Comparison of ENCODE assay signal across 10 cellular contexts in the genomic region with DNA sequence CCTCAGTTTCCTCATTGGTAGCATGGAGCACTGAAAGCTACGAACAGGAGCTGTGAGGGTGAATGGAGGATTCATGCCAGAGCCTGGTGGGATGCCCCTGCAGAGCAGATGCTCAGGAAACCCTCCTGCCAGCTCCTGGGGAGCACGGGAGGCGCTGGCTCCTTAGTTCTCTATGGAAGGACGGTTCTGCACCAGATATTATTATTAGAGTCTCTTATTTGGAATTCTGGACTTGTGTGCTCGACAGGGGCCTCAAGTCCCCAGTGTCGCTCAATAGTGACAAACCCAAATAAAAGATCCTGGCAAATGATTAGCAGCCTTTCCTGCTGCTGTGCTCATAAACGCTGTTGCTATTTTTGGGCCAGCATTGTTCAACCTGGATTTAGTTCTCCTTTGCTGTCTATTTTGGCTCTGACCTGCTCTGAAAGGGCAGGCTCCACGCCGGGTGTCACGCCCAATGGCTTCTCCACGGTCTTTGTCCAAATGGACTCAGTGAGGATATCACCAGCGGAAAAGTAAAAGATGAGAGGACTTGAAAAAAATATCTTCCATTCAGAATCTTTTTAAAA. TPM values are rescaled to one million over a fixed set of nuclear protein-coding genes. Genes with fewer than 3 reads are reported as not detected.
DNase-seq lines count a peak whose midpoint lies in the region; ATAC-seq, FAIRE-seq and TF ChIP-seq lines count a peak whose summit lies in the region.
"Had no signal": no experiment of that assay in that cellular context is flagged by ENCODE, and none has a peak within 500 bp of the region (broad histone marks: within the 10 kb centered on the region; RNA-seq: fewer than 3 reads in every experiment).

No MANE protein-coding gene starts in this region.

- H3K9ac ChIP-seq in astrocyte (ENCODE audit: low read length) (peak overlapping the region; percentile 81), HepG2 (ENCODE audit: insufficient read depth, low read depth, low read length) (no peak overlapping the region; the same call in 1 of the 2 replicates)

- POLR2A ChIA-PET in HepG2 (lab: Yijun Ruan, JAX) = interaction anchor here (1.5 to 7.9 kb wide), 2 partner anchors 20 to 23 kb away, joined by 4 to 217 read pairs; a partner anchor contains a TSS

- no peak for TF ChIP-seq EP300 in HepG2 (IDR thresholded peaks at IDR 0.05; ENCODE audit: low read depth in 2 of 2, low read length in 2 of 2)
- no peak for TF ChIP-seq EP300 in HepG2 (CRISPR knock-in tag; IDR thresholded peaks at IDR 0.05; ENCODE audit: borderline replicate concordance)

- peak overlapping the region; percentile 96 for H3K27ac ChIP-seq in astrocyte (ENCODE audit: low read depth, low read length)
- H3K27ac ChIP-seq in HepG2 (ENCODE audit: extremely low read length, insufficient read depth, low read length) = no peak overlapping the region
- H3K27ac ChIP-seq in tibial artery = peak overlapping the region; percentile 19 to 81

- no peak for ATAC-seq in HepG2
- ATAC-seq in HG03571 (IDR thresholded peaks at IDR 0.05; ENCODE audit: unreplicated experiment) = no peak

- no peak overlapping the region for H3K4me3 ChIP-seq in astrocyte (ENCODE audit: insufficient read depth, low read depth, low read length)
- H3K4me3 ChIP-seq in HepG2 (replicated peaks in 1 of 3; ENCODE audit: insufficient read depth in 1 of 3, low read depth in 2 of 3, low read length in 3 of 3) = no peak overlapping the region
- H3K4me3 ChIP-seq in tibial artery = no peak overlapping the region

- no TSS peak for BruUV-seq in HepG2 (replicated peaks; lab: Mats Ljungman, UMichigan)

- TF ChIP-seq RAD21 in HepG2 (CRISPR knock-in tag; IDR thresholded peaks at IDR 0.05) = no peak

- no peaks in the 10 kb centered on the region for H3K9me3 Mint-ChIP-seq in activated T-cell treated with anti-CD3 and anti-CD28 coated beads, Interleukin-2, amount 50 U/mL, for 24 hours
- H3K9me3 Mint-ChIP-seq in astrocyte (ENCODE audit: unreplicated experiment) = no peaks in the 10 kb centered on the region

- in situ Hi-C loops in HepG2 (cut with HindIII; ENCODE audit: extremely low pct_ligation_motif_present, low pct_unique_long_range_greater_than_20kb) = no loop called here

- intact Hi-C loops in HepG2 (cut with micrococcal nuclease; ENCODE audit: unreplicated experiment) = no loop called here
- intact Hi-C loops in tibial artery (cut with DNase I; ENCODE audit: low total_unique reads) = no loop called here

- H3K27me3 ChIP-seq in astrocyte (ENCODE audit: insufficient read depth, low read length) = no peaks in the 10 kb centered on the region
- H3K27me3 ChIP-seq in HepG2 (ENCODE audit: control insufficient read depth in 1 of 2, insufficient read depth in 2 of 2, low read length in 2 of 2) = no peaks in the 10 kb centered on the region
- H3K27me3 ChIP-seq in tibial artery = no peaks in the 10 kb centered on the region

- H3K79me2 ChIP-seq in astrocyte (ENCODE audit: insufficient read depth, low read length) (no peaks in the 10 kb centered on the region), HepG2 (ENCODE audit: insufficient read depth, low read length) (no peaks in the 10 kb centered on the region)

- H2AFZ ChIP-seq in astrocyte (ENCODE audit: low read depth, low read length) = no peak overlapping the region
- H2AFZ ChIP-seq in HepG2 (ENCODE audit: low read length) = no peak overlapping the region

- H3K4me1 ChIP-seq in astrocyte (ENCODE audit: insufficient read depth, low read length) (peaks cover 73% of the 10 kb centered on the region), HepG2 (ENCODE audit: insufficient read depth, low read length) (peaks cover 96% of the 10 kb centered on the region), tibial artery (peaks cover 0 to 69% (median 44%) of the 10 kb centered on the region in 4 donors)

- no peaks in the 10 kb centered on the region for H3K36me3 Mint-ChIP-seq in activated T-cell treated with anti-CD3 and anti-CD28 coated beads, Interleukin-2, amount 50 U/mL, for 24 hours (ENCODE audit: low read depth)
- no peaks in the 10 kb centered on the region for H3K36me3 Mint-ChIP-seq in astrocyte (ENCODE audit: low read depth, unreplicated experiment)

- peak overlapping the region; percentile 98 for H3K27ac Mint-ChIP-seq in activated T-cell treated with anti-CD3 and anti-CD28 coated beads, Interleukin-2, amount 50 U/mL, for 24 hours
- H3K27ac Mint-ChIP-seq in astrocyte (ENCODE audit: unreplicated experiment) = no peak overlapping the region

- CTCF ChIA-PET in HepG2 (lab: Yijun Ruan, JAX; ENCODE audit: low intra/inter-chr PET ratio, low total read pairs) = no interaction called here

- WGBS in HepG2 (ENCODE audit: low lambda C conversion rate) = 75% methylated on average over 12 of the region's 12 CpGs

- H3K4me3 Mint-ChIP-seq in activated T-cell treated with anti-CD3 and anti-CD28 coated beads, Interleukin-2, amount 50 U/mL, for 24 hours = peak overlapping the region; percentile 71
- no peak overlapping the region for H3K4me3 Mint-ChIP-seq in astrocyte (ENCODE audit: unreplicated experiment)

- H3K27me3 Mint-ChIP-seq in activated T-cell treated with anti-CD3 and anti-CD28 coated beads, Interleukin-2, amount 50 U/mL, for 24 hours = no peaks in the 10 kb centered on the region
- no peaks in the 10 kb centered on the region for H3K27me3 Mint-ChIP-seq in astrocyte (ENCODE audit: low read depth, unreplicated experiment)

- H3K4me2 ChIP-seq in astrocyte (ENCODE audit: low read length) (peak overlapping the region; percentile 69), HepG2 (ENCODE audit: low read depth, low read length) (peak overlapping the region; percentile 5; the same call in 1 of the 2 replicates)

- no peak for FAIRE-seq in astrocyte (lab: Jason Lieb, UNC)
- FAIRE-seq in HepG2 (lab: Jason Lieb, UNC) = no peak
- FAIRE-seq: HTR-8/SVneo had no signal

- TF ChIP-seq CTCF in astrocyte (IDR thresholded peaks at IDR 0.05; ENCODE audit: insufficient read depth, low read depth, low read length) = no peak
- no peak for TF ChIP-seq CTCF in HepG2 (CRISPR knock-in tag; IDR thresholded peaks at IDR 0.05)
- no peak for TF ChIP-seq CTCF in tibial artery (IDR thresholded peaks at IDR 0.05)

- no peak for DNase-seq in activated T-cell treated with anti-CD3 and anti-CD28 coated beads, Interleukin-2, amount 50 U/mL, for 24 hours
- no peak for DNase-seq in activated T-cell treated with anti-CD3 and anti-CD28 coated beads, Interleukin-2, amount 50 U/mL, for 48 hours
- DNase-seq in astrocyte (ENCODE audit: low read depth) = no peak
- DNase-seq in HepG2 (ENCODE audit: low spot score) = no peak
- DNase-seq in tibial artery = no peak
- DNase-seq in stimulated activated CD4-positive, alpha-beta T cell treated with anti-CD3 and anti-CD28 coated beads, Interleukin-12 subunit alpha, Interleukin-12 subunit beta, amount 100 ng/mL, for 4 hours = no peak
- no peak for DNase-seq in AG20443 (ENCODE audit: low spot score)
- DNase-seq: AML-193 had no signal

- peaks cover 3% of the 10 kb centered on the region for H3K4me1 Mint-ChIP-seq in activated T-cell treated with anti-CD3 and anti-CD28 coated beads, Interleukin-2, amount 50 U/mL, for 24 hours (ENCODE audit: low read depth)
- H3K4me1 Mint-ChIP-seq in astrocyte (ENCODE audit: low read depth, unreplicated experiment) = peaks cover 82% of the 10 kb centered on the region

- H4K20me1 ChIP-seq in astrocyte (ENCODE audit: insufficient read depth, low read length) = no peaks in the 10 kb centered on the region
- H4K20me1 ChIP-seq in HepG2 (ENCODE audit: insufficient read depth, low read length) = no peaks in the 10 kb centered on the region

- H3K36me3 ChIP-seq in astrocyte (ENCODE audit: insufficient read depth, low read length) (no peaks in the 10 kb centered on the region), HepG2 (replicated peaks in 1 of 2; ENCODE audit: control insufficient read depth in 1 of 2, insufficient read depth in 2 of 2, low read length in 2 of 2) (no peaks in the 10 kb centered on the region), tibial artery (no peaks in the 10 kb centered on the region)

- TF ChIP-seq POLR2A in HepG2 (IDR thresholded peaks at IDR 0.05; ENCODE audit: insufficient read depth in 1 of 2, low read depth in 2 of 2, low read length in 2 of 2) = no peak

- H3K9me3 ChIP-seq in astrocyte (ENCODE audit: insufficient read depth, low read depth, low read length) (no peaks in the 10 kb centered on the region), HepG2 (ENCODE audit: low read length) (no peaks in the 10 kb centered on the region), tibial artery (no peaks in the 10 kb centered on the region)

RNA-seq across cellular contexts. Expression of a gene that starts 23.0 kb away (rescaled TPM):
- total RNA-seq in astrocyte (250 and 319 TPM in 2 replicates), HepG2 (2016; rRNA removed; fragmentation: Illumina TruSeq; extraction: Trizol) (13.5 and 27.0 TPM in 2 replicates)
- 17.4 and 21.1 TPM in 2 replicates for total RNA-seq in HepG2 (2016; cell fraction: cytosol; rRNA removed; fragmentation: Illumina TruSeq; extraction: Trizol; ENCODE audit: low read depth)
- 13.7 and 28.9 TPM in 2 replicates for total RNA-seq in HepG2 (2016; cell fraction: insoluble cytoplasmic fraction; rRNA removed; fragmentation: Illumina TruSeq; extraction: Trizol)
- 23.0 and 29.0 TPM in 2 replicates for total RNA-seq in HepG2 (2016; cell fraction: membrane; rRNA removed; fragmentation: Illumina TruSeq; extraction: Trizol)
- total RNA-seq in HepG2 (2016; cell fraction: nucleus; rRNA removed; fragmentation: Illumina TruSeq; extraction: Trizol) = 106 and 113 TPM in 2 replicates
- 71.9 and 75.4 TPM in 2 replicates for polyA plus RNA-seq in HepG2 (2011; rRNA removed)
- 35.6 and 36.3 TPM in 2 replicates for polyA plus RNA-seq in HepG2 (2011; cell fraction: cytosol; rRNA removed)
- polyA plus RNA-seq in HepG2 (2011; cell fraction: nucleus; rRNA removed) = 201 and 233 TPM in 2 replicates
- polyA plus RNA-seq in HepG2 (2012) = 28.6 and 64.6 TPM in 2 replicates
- 2.8 and 3.6 TPM in 2 replicates for polyA plus RNA-seq in HepG2 (2016; cell fraction: cytosol; fragmentation: Illumina TruSeq; extraction: Trizol; ENCODE audit: low read depth)
- 25.4 and 29.8 TPM in 2 replicates for polyA plus RNA-seq in HepG2 (2016; cell fraction: insoluble cytoplasmic fraction; fragmentation: Illumina TruSeq; extraction: Trizol; ENCODE audit: low read depth)
- polyA plus RNA-seq in HepG2 (2016; cell fraction: membrane; fragmentation: Illumina TruSeq; extraction: Trizol; ENCODE audit: low read depth) = 11.0 and 14.7 TPM in 2 replicates
- polyA plus RNA-seq in HepG2 (2016; cell fraction: nucleus; fragmentation: Illumina TruSeq; extraction: Trizol; ENCODE audit: insufficient read depth, low read depth) = 165 and 176 TPM in 2 replicates
- polyA minus RNA-seq in HepG2 (2011; rRNA and poly(A)+ RNA removed; ENCODE audit: low replicate concordance) = 46.3 and 318 TPM in 2 replicates
- polyA minus RNA-seq in HepG2 (2011; cell fraction: cytosol; rRNA and poly(A)+ RNA removed) = 50.8 and 67.4 TPM in 2 replicates
- polyA minus RNA-seq in HepG2 (2011; cell fraction: nucleus; rRNA and poly(A)+ RNA removed) = 544 and 615 TPM in 2 replicates
